In genomic region chr7:90210475-90210874, GRCh38 we compare ENCODE assay signal across 17 cellular contexts. TPM values are rescaled to one million over a fixed set of nuclear protein-coding genes. Genes with fewer than 3 reads are reported as not detected.
DNase-seq lines count a peak whose midpoint lies in the region; ATAC-seq, FAIRE-seq and TF ChIP-seq lines count a peak whose summit lies in the region.
"Had no signal": no experiment of that assay in that cellular context is flagged by ENCODE, and none has a peak within 500 bp of the region (broad histone marks: within the 10 kb centered on the region; RNA-seq: fewer than 3 reads in every experiment).

No MANE protein-coding gene starts in this region.

- TF ChIP-seq POLR2A in ovary (IDR thresholded peaks at IDR 0.05) (no peak), GM12891 (IDR thresholded peaks at IDR 0.05; ENCODE audit: low read depth, low read length) (no peak)

- H3K27me3 Mint-ChIP-seq in WTC11 (ENCODE audit: low read depth) = no peaks in the 10 kb centered on the region

- no peaks in the 10 kb centered on the region for H4K20me1 ChIP-seq in fibroblast of lung (ENCODE audit: control insufficient read depth, extremely low read depth, insufficient read depth, low read length)

- WGBS in ovary, 3 donors = 76 to 89% (median 84%) methylated on average over 5 of the region's 5 CpGs

- H3K9me3 Mint-ChIP-seq in WTC11 = no peaks in the 10 kb centered on the region
- H3K9me3 Mint-ChIP-seq: activated naive CD8-positive, alpha-beta T cell treated with anti-CD3 and anti-CD28 coated beads, Interleukin-2, amount 50 U/mL, for 24 hours; dendritic cell treated with granulocyte-macrophage colony-stimulating factor and Interleukin-4, amounts not matched to agents 40 ng/mL and 50 ng/mL, for 4 days; type B pancreatic cell had no signal

- H3K4me1 ChIP-seq in ACC112 (ENCODE audit: control insufficient read depth, insufficient read depth, low read length, unreplicated experiment) (peaks cover 37% of the 10 kb centered on the region), fibroblast of lung (ENCODE audit: control insufficient read depth, extremely low read depth, insufficient read depth, low read length) (peaks cover 2% of the 10 kb centered on the region), ovary (ENCODE audit: insufficient read depth) (peaks cover 5% of the 10 kb centered on the region)

- no peak for FAIRE-seq in GM12891 (lab: Jason Lieb, UNC)
- FAIRE-seq: keratinocyte had no signal

- intact Hi-C loops in ovary (cut with DNase I) = loop anchor here in 1 of 4 donors (10.0 kb wide), 1 partner anchor 56 kb away; the partner anchor contains the start of gene STEAP1

- DNase-seq in NCI-H526 treated with DMSO at 0.1 percent for 48 hours (lab: John Stamatoyannopoulos, UW) (peak; percentile 13), fibroblast of lung (ENCODE audit: low read depth in 2 of 2) (no peak), ovary (no peak), ureter (ENCODE audit: low spot score) (no peak), WTC11 (ENCODE audit: low spot score) (no peak), cerebellar cortex (ENCODE audit: low spot score) (no peak), GM12891 (ENCODE audit: insufficient read length, low spot score) (no peak)
- DNase-seq: activated naive CD8-positive, alpha-beta T cell treated with anti-CD3 and anti-CD28 coated beads, Interleukin-2, amount 50 U/mL, for 24 hours; DMS79; naive B cell; NCI-H2029 treated with DMSO at 0.1 percent for 48 hours; NK-92 treated with Interleukin-12 subunit alpha and Interleukin-12 subunit beta, amount 100 ng/mL, for 24 hours; stimulated activated CD4-positive, alpha-beta T cell treated with anti-CD3 and anti-CD28 coated beads, Interleukin-12 subunit alpha, Interleukin-12 subunit beta, amount 100 ng/mL, for 4 hours had no signal

- H2AFZ ChIP-seq in ACC112 (ENCODE audit: low read length, unreplicated experiment) (no peak overlapping the region), fibroblast of lung (ENCODE audit: low read length) (no peak overlapping the region)

- H3K79me2 ChIP-seq in ACC112 (ENCODE audit: control insufficient read depth, insufficient read depth, low read length, unreplicated experiment) (peaks cover 21% of the 10 kb centered on the region), fibroblast of lung (ENCODE audit: control insufficient read depth, insufficient read depth, low read length) (no peaks in the 10 kb centered on the region)

- peaks cover 10% of the 10 kb centered on the region for H3K4me1 Mint-ChIP-seq in WTC11

- H3K4me3 Mint-ChIP-seq in WTC11 = no peak overlapping the region
- H3K4me3 Mint-ChIP-seq: dendritic cell treated with granulocyte-macrophage colony-stimulating factor and Interleukin-4, amounts not matched to agents 40 ng/mL and 50 ng/mL, for 4 days had no signal

- H3K36me3 ChIP-seq in ACC112 (ENCODE audit: insufficient read depth, low read length) = no peaks in the 10 kb centered on the region
- no peaks in the 10 kb centered on the region for H3K36me3 ChIP-seq in fibroblast of lung (ENCODE audit: control insufficient read depth, insufficient read depth, low read length)
- H3K36me3 ChIP-seq in ovary = no peaks in the 10 kb centered on the region

- TF ChIP-seq CTCF in fibroblast of lung (conservative IDR thresholded peaks at IDR 0.05 in 1 of 2, IDR thresholded peaks at IDR 0.05 in 1 of 2; ENCODE audit: low read depth in 1 of 2, low read length in 2 of 2) (no peak), ovary (IDR thresholded peaks at IDR 0.05) (no peak), WTC11 (IDR thresholded peaks at IDR 0.05) (no peak)

- H3K27ac Mint-ChIP-seq in WTC11 = no peak overlapping the region
- H3K27ac Mint-ChIP-seq: activated naive CD8-positive, alpha-beta T cell treated with anti-CD3 and anti-CD28 coated beads, Interleukin-2, amount 50 U/mL, for 24 hours; dendritic cell treated with granulocyte-macrophage colony-stimulating factor and Interleukin-4, amounts not matched to agents 40 ng/mL and 50 ng/mL, for 4 days; naive B cell had no signal

- POLR2A ChIA-PET in WTC11 (lab: Charles Lee) = interaction anchor here (0.9 to 1.8 kb wide), 3 partner anchors 13 to 193 kb away, joined by 3 to 5 read pairs (median 3); partner anchors contain the start of gene CLDN12

- H3K4me2 ChIP-seq in fibroblast of lung (ENCODE audit: extremely low read depth, insufficient read depth, low read length) = peak overlapping the region; percentile 87

- no peaks in the 10 kb centered on the region for H3K36me3 Mint-ChIP-seq in WTC11
- H3K36me3 Mint-ChIP-seq: naive B cell, type B pancreatic cell had no signal

- no peak overlapping the region for H3K27ac ChIP-seq in ACC112 (ENCODE audit: low read depth, low read length)
- H3K27ac ChIP-seq in fibroblast of lung (ENCODE audit: insufficient read depth, low read length) = no peak overlapping the region
- peak overlapping the region; percentile 87 to 93 for H3K27ac ChIP-seq in ovary

- CTCF ChIA-PET in WTC11 (lab: Charles Lee) = interaction anchor here (1.4 to 2.1 kb wide), 2 partner anchors 50 to 56 kb away, joined by 7 to 15 read pairs; partner anchors contain the start of gene STEAP1

- H3K9ac ChIP-seq in fibroblast of lung (ENCODE audit: insufficient read depth, low read length) = no peak overlapping the region

- H3K9me3 ChIP-seq in fibroblast of lung (ENCODE audit: control insufficient read depth, insufficient read depth, low read depth, low read length) = no peaks in the 10 kb centered on the region
- no peaks in the 10 kb centered on the region for H3K9me3 ChIP-seq in ovary

- H3K27me3 ChIP-seq in ACC112 (ENCODE audit: insufficient read depth, low read length) (no peaks in the 10 kb centered on the region), fibroblast of lung (ENCODE audit: control insufficient read depth, insufficient read depth, low read length) (no peaks in the 10 kb centered on the region), ovary (no peaks in the 10 kb centered on the region)

- ATAC-seq in WTC11 = no peak
- ATAC-seq: activated naive CD8-positive, alpha-beta T cell treated with anti-CD3 and anti-CD28 coated beads, Interleukin-2, amount 50 U/mL, for 24 hours had no signal

- peak overlapping the region; percentile 89; the same call in 1 of the 2 replicates for H3K4me3 ChIP-seq in ACC112 (ENCODE audit: low read depth, low read length)
- peak overlapping the region in 1 of 4 experiments; percentile 92 for H3K4me3 ChIP-seq in fibroblast of lung (replicated peaks in 1 of 4; ENCODE audit: control extremely low read depth in 1 of 4, insufficient read depth in 1 of 4, low read depth in 3 of 4, low read length in 4 of 4)
- no peak overlapping the region for H3K4me3 ChIP-seq in ovary

- TF ChIP-seq EP300 in ovary (IDR thresholded peaks at IDR 0.05) = no peak

TF ChIP-seq in WTC11, 78 proteins besides CTCF, POLR2A, EP300 and RAD21 (continues in another document):
- TF ChIP-seq CREB1 (CRISPR knock-in tag; IDR thresholded peaks at IDR 0.05) = no peak
- no peak for TF ChIP-seq KAT7 (CRISPR knock-in tag; IDR thresholded peaks at IDR 0.05; ENCODE audit: borderline replicate concordance)
- no peak for TF ChIP-seq ZBTB43 (CRISPR knock-in tag; IDR thresholded peaks at IDR 0.05)

TF ChIP-seq in GM12891, 5 proteins besides CTCF, POLR2A, EP300 and RAD21:
- TF ChIP-seq PAX5 (IDR thresholded peaks at IDR 0.05; ENCODE audit: insufficient read depth, low read length, severe bottlenecking) (no peak), SPI1 (IDR thresholded peaks at IDR 0.05; ENCODE audit: low read depth, low read length) (no peak)

RNA-seq across cellular contexts. Expression of gene STEAP2, which starts 1.1 kb away (rescaled TPM):
- total RNA-seq in fibroblast of lung = 26.3 and 29.8 TPM in 2 replicates
- 11.4 and 16.5 TPM in 2 replicates for polyA plus RNA-seq in fibroblast of lung
- 4.2 and 5.9 TPM in 2 replicates for polyA plus RNA-seq in fibroblast of lung (2012)
- 1.6 and 3.3 TPM in 2 replicates for polyA minus RNA-seq in fibroblast of lung (ENCODE audit: low replicate concordance)
- 10 to 100 TPM; 21.1 to 47.1 (median 27.6) TPM for total RNA-seq in ovary
- polyA plus RNA-seq in ovary = 10 to 100 TPM in 1 of 2 donors, 1 to 10 TPM in 1; 10.0 to 15.7 TPM
- total RNA-seq in ureter = 47.1 TPM
- 13.4 to 17.3 TPM (median 17.0 TPM) in 3 replicates for total RNA-seq in WTC11 (2021)
- polyA plus RNA-seq in GM12891 (2012; ENCODE audit: low read depth, missing spikeins) = 0.05 TPM

RNA-seq across cellular contexts. Expression of gene CFAP69, which starts 34.5 kb away (rescaled TPM):
- total RNA-seq in fibroblast of lung (6.2 and 7.1 TPM in 2 replicates), ovary (10 to 100 TPM in 5 of 7 donors, 1 to 10 TPM in 2; 7.0 to 37.9 (median 11.2) TPM), ureter (9.3 TPM), WTC11 (2021) (2.7 to 3.4 TPM (median 3.3 TPM) in 3 replicates)
- polyA plus RNA-seq in fibroblast of lung (0.99 and 1.3 TPM in 2 replicates), ovary (1 to 10 TPM; 3.1 to 6.3 TPM)
- polyA plus RNA-seq in fibroblast of lung (2012) = 1.4 and 2.1 TPM in 2 replicates
- 0.43 TPM in 1 of 2 replicates, not detected in the other for polyA minus RNA-seq in fibroblast of lung (ENCODE audit: low replicate concordance)
- 0.41 TPM for polyA plus RNA-seq in GM12891 (2012; ENCODE audit: low read depth, missing spikeins)

RNA-seq across cellular contexts. Expression of gene STEAP1, which starts 56.2 kb away (rescaled TPM):
- total RNA-seq in fibroblast of lung = 60.9 and 69.9 TPM in 2 replicates
- polyA plus RNA-seq in fibroblast of lung = 26.1 and 57.0 TPM in 2 replicates
- polyA plus RNA-seq in fibroblast of lung (2012) = 12.5 and 34.2 TPM in 2 replicates
- polyA minus RNA-seq in fibroblast of lung (ENCODE audit: low replicate concordance) = 1.7 TPM in 1 of 2 replicates, not detected in the other
- total RNA-seq in ovary = 10 to 100 TPM in 4 of 7 donors, 1 to 10 TPM in 3; 4.8 to 15.5 (median 10.5) TPM
- polyA plus RNA-seq in ovary = 10 to 100 TPM in 1 of 2 donors, 1 to 10 TPM in 1; 6.0 to 10.8 TPM
- 20.5 TPM for total RNA-seq in ureter
- total RNA-seq in WTC11 (2021) = 2.4 to 4.1 TPM (median 3.5 TPM) in 3 replicates
- polyA plus RNA-seq in GM12891 (2012; ENCODE audit: low read depth, missing spikeins) = 0.77 TPM

Comparison
In these comparisons a context has a peak if more than half of its experiments do, and no peak if none do; other contexts are left out.
1. H3K27ac ChIP-seq: peak in ovary (2 of 2); none in ACC112 (single experiment) and fibroblast of lung (single experiment).